ENCODE assay signal across 13 cellular contexts in the genomic region with DNA sequence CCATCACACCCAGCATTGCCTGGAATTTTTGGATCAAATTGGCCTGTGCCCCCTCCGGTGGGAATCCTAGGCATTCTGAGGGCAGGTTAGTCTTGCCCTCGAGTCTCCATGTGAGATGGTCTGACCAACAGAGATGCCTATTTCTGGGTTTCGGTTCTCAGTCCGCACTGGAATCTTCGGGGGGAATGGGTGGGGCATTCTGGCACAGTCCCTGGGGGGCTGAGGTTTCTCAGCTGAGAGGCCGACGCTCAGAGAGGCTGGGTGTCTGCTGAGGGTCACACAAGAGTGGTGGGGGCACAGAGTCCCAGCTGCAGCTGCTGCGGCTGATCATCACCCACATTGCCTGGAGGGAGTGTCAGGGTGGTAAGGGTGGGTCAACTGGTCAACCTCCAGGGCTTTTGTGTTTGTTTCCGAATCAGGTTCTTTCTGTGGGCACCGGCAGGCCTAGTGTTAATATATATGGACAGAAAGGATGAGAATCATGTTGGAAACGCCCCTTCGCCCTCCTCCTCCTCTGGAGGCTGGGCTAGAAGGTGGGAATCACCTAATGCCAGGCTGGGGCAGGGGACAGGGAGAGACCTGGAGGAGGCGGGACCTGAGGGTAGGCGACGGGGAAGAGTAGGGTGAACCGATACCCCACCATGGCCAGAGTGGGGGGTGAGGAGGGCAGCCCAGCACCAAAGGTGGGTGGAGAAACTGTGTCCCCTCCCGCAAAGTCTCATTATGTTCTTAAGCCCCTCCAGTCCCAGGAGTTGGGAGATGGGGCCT.
"Had no signal": no experiment of that assay in that cellular context is flagged by ENCODE, and none has a peak within 500 bp of the region (broad histone marks: within the 10 kb centered on the region; RNA-seq: fewer than 3 reads in every experiment).

No MANE protein-coding gene starts in this region.

- H3K27ac Mint-ChIP-seq: activated naive CD4-positive, alpha-beta T cell treated with anti-CD3 and anti-CD28 coated beads, Interleukin-2, amount 50 U/mL, for 72 hours; activated T-helper 1 cell treated with anti-CD3 and anti-CD28 coated beads, Interleukin-12 subunit alpha, Interleukin-12 subunit beta, Interleukin-2, Interleukin-4 antibody, amounts not matched to agents 30 ng/mL and 10 ng/mL and 1 ng/mL, durations not matched to agents 14 hours and 24 hours and 36 hours; dendritic cell treated with granulocyte-macrophage colony-stimulating factor and Interleukin-4, amounts not matched to agents 40 ng/mL and 50 ng/mL, for 4 days had no signal

- H3K4me2 ChIP-seq: hepatocyte had no signal

- H3K9me3 Mint-ChIP-seq: activated naive CD4-positive, alpha-beta T cell treated with anti-CD3 and anti-CD28 coated beads, Interleukin-2, amount 50 U/mL, for 72 hours; activated T-helper 1 cell treated with anti-CD3 and anti-CD28 coated beads, Interleukin-12 subunit alpha, Interleukin-12 subunit beta, Interleukin-2, Interleukin-4 antibody, amounts not matched to agents 30 ng/mL and 10 ng/mL and 1 ng/mL, durations not matched to agents 14 hours and 24 hours and 36 hours; dendritic cell treated with granulocyte-macrophage colony-stimulating factor and Interleukin-4, amounts not matched to agents 40 ng/mL and 50 ng/mL, for 4 days had no signal

- H3K36me3 ChIP-seq: adrenal gland, esophagus squamous epithelium, lower lobe of right lung, neutrophil, tibial nerve had no signal

- H2AFZ ChIP-seq: hepatocyte had no signal

- ATAC-seq: activated naive CD4-positive, alpha-beta T cell treated with anti-CD3 and anti-CD28 coated beads, Interleukin-2, amount 50 U/mL, for 72 hours; lower lobe of right lung; stimulated activated naive CD8-positive, alpha-beta T cell treated with anti-CD3 and anti-CD28 coated beads, Interleukin-15, Interleukin-2, amounts not matched to agents 100 U/mL and 50 U/mL, for 24 hours had no signal

- H3K36me3 Mint-ChIP-seq: activated naive CD4-positive, alpha-beta T cell treated with anti-CD3 and anti-CD28 coated beads, Interleukin-2, amount 50 U/mL, for 72 hours had no signal

- H3K27ac ChIP-seq: adrenal gland, esophagus squamous epithelium, hepatocyte, lower lobe of right lung, neutrophil, tibial nerve had no signal

- H3K9me3 ChIP-seq: adrenal gland, esophagus squamous epithelium, lower lobe of right lung, neutrophil, tibial nerve had no signal

- DNase-seq: activated CD4-positive, alpha-beta T cell treated with anti-CD3 and anti-CD28 coated beads, Interleukin-2, amount 50 U/mL, for 4 hours; activated gamma-delta T cell treated with Interleukin-2 at 50 U/mL for 16 hours; adrenal gland; effector CD8-positive, alpha-beta T cell; esophagus squamous epithelium; lower lobe of right lung; stimulated activated naive CD8-positive, alpha-beta T cell treated with anti-CD3 and anti-CD28 coated beads, Interleukin-15, Interleukin-2, amounts not matched to agents 100 U/mL and 50 U/mL, for 24 hours had no signal

- H3K79me2 ChIP-seq: hepatocyte had no signal

- H3K4me1 ChIP-seq: adrenal gland, lower lobe of right lung had no signal

- H3K4me3 ChIP-seq: adrenal gland, esophagus squamous epithelium, hepatocyte, lower lobe of right lung, tibial nerve had no signal

- H3K27me3 ChIP-seq: adrenal gland, hepatocyte, neutrophil had no signal

- H3K4me3 Mint-ChIP-seq: activated T-helper 1 cell treated with anti-CD3 and anti-CD28 coated beads, Interleukin-12 subunit alpha, Interleukin-12 subunit beta, Interleukin-2, Interleukin-4 antibody, amounts not matched to agents 30 ng/mL and 10 ng/mL and 1 ng/mL, durations not matched to agents 14 hours and 24 hours and 36 hours; dendritic cell treated with granulocyte-macrophage colony-stimulating factor and Interleukin-4, amounts not matched to agents 40 ng/mL and 50 ng/mL, for 4 days had no signal
